Comparison of ENCODE assay signal across 10 cellular contexts in the genomic region with DNA sequence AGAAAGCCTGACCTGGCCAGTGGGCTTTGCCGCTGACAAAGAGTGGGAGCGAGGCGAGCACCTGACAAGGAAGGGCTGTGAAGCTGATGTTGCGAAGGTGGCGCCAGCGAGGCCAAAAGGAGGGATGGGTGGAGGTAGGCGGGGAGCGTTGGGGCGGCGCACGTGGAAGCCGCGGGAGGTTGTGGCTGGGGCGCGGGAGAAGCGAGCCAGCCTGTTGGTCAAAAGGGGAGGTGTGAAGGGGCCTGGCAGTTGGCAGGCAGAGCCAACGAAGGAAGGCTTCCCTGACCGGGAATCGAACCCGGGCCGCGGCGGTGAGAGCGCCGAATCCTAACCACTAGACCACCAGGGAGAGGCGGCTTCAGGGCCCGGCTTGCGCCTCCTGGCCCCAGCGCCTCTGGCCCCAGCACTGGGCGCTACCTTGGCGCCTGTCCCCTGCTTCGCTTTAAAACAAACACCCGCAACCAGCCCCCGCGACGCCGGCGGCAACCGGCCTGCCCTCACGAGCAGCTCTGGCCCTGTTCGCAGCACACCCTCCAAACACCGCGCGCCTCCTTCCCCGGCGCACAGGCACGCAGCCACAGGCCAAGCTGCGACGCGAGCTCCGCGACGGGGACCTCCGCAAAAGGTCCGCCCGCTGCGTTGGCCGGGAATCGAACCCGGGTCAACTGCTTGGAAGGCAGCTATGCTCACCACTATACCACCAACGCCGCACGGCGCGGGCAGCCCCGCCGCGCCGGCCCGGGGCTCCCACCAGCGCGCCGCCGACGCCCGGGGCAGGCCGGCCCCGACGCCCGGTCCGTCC. TPM values are rescaled to one million over a fixed set of nuclear protein-coding genes. Genes with fewer than 3 reads are reported as not detected.
A peak's percentile ranks its signal among the peaks of the same experiment; 100 is the strongest.
DNase-seq lines count a peak whose midpoint lies in the region; ATAC-seq lines count a peak whose summit lies in the region.
"Not testable (repeated sequence)": the region's sequence is repeated elsewhere in the genome, so short reads cannot be mapped to it uniquely, and the experiment has no call there.
"Had no signal": no experiment of that assay in that cellular context is flagged by ENCODE, and none has a peak within 500 bp of the region (broad histone marks: within the 10 kb centered on the region; RNA-seq: fewer than 3 reads in every experiment).

No MANE protein-coding gene starts in this region.

- intact Hi-C loops in activated CD4-positive, alpha-beta T cell treated with anti-CD3 and anti-CD28 coated beads for 36 hours (cut with DNase I, micrococcal nuclease); left cardiac atrium (cut with DNase I): not testable (repeated sequence)

- peaks cover 21% of the 10 kb centered on the region for H3K27me3 Mint-ChIP-seq in activated CD4-positive, alpha-beta T cell treated with anti-CD3 and anti-CD28 coated beads for 36 hours

- H3K4me1 Mint-ChIP-seq in activated CD4-positive, alpha-beta T cell treated with anti-CD3 and anti-CD28 coated beads for 36 hours: not testable (repeated sequence)
- H3K4me1 Mint-ChIP-seq in stimulated activated effector memory CD8-positive, alpha-beta T cell treated with anti-CD3 and anti-CD28 coated beads, Interleukin-12 subunit alpha, Interleukin-12 subunit beta, amount 100 ng/mL, for 72 hours: peaks cover 17% of the 10 kb centered on the region

- not testable (repeated sequence) for H3K9me3 Mint-ChIP-seq in activated CD4-positive, alpha-beta T cell treated with anti-CD3 and anti-CD28 coated beads for 36 hours (ENCODE audit: low read depth); stimulated activated effector memory CD8-positive, alpha-beta T cell treated with anti-CD3 and anti-CD28 coated beads, Interleukin-12 subunit alpha, Interleukin-12 subunit beta, amount 100 ng/mL, for 72 hours

- CTCF ChIA-PET in activated CD4-positive, alpha-beta T cell treated with anti-CD3 and anti-CD28 coated beads for 36 hours (lab: Charles Lee): not testable (repeated sequence)

- POLR2A ChIA-PET in activated CD4-positive, alpha-beta T cell treated with anti-CD3 and anti-CD28 coated beads for 36 hours (lab: Charles Lee): not testable (repeated sequence)

- not testable (repeated sequence) for H3K27ac Mint-ChIP-seq in activated CD4-positive, alpha-beta T cell treated with anti-CD3 and anti-CD28 coated beads for 36 hours; stimulated activated effector memory CD8-positive, alpha-beta T cell treated with anti-CD3 and anti-CD28 coated beads, Interleukin-12 subunit alpha, Interleukin-12 subunit beta, amount 100 ng/mL, for 72 hours

- not testable (repeated sequence) for DNase-seq in activated CD4-positive, alpha-beta T cell treated with anti-CD3 and anti-CD28 coated beads for 36 hours; left cardiac atrium; stimulated activated effector memory CD8-positive, alpha-beta T cell treated with anti-CD3 and anti-CD28 coated beads, Interleukin-12 subunit alpha, Interleukin-12 subunit beta, amount 100 ng/mL, for 72 hours (ENCODE audit: low spot score in 2 of 2)

- peak; percentile 74 for ATAC-seq in GM18502 (IDR thresholded peaks at IDR 0.05; ENCODE audit: poor library complexity, unreplicated experiment)
- ATAC-seq in GM19395 (IDR thresholded peaks at IDR 0.05; ENCODE audit: unreplicated experiment): peak; percentile 85
- peak; percentile 61 for ATAC-seq in GM21737 (IDR thresholded peaks at IDR 0.05; ENCODE audit: unreplicated experiment)
- peak; percentile 48 for ATAC-seq in HG02973 (IDR thresholded peaks at IDR 0.05; ENCODE audit: unreplicated experiment)
- ATAC-seq in HG03439 (IDR thresholded peaks at IDR 0.05; ENCODE audit: unreplicated experiment): peak; percentile 72
- ATAC-seq in activated CD4-positive, alpha-beta T cell treated with anti-CD3 and anti-CD28 coated beads for 36 hours: peak; percentile 64
- peak; percentile 71 to 91 for ATAC-seq in left cardiac atrium
- ATAC-seq in stimulated activated effector memory CD8-positive, alpha-beta T cell treated with anti-CD3 and anti-CD28 coated beads, Interleukin-12 subunit alpha, Interleukin-12 subunit beta, amount 100 ng/mL, for 72 hours: peak; percentile 71

- H3K36me3 Mint-ChIP-seq in activated CD4-positive, alpha-beta T cell treated with anti-CD3 and anti-CD28 coated beads for 36 hours (ENCODE audit: low read depth); stimulated activated effector memory CD8-positive, alpha-beta T cell treated with anti-CD3 and anti-CD28 coated beads, Interleukin-12 subunit alpha, Interleukin-12 subunit beta, amount 100 ng/mL, for 72 hours: not testable (repeated sequence)

- not testable (repeated sequence) for H3K4me3 Mint-ChIP-seq in activated CD4-positive, alpha-beta T cell treated with anti-CD3 and anti-CD28 coated beads for 36 hours; stimulated activated effector memory CD8-positive, alpha-beta T cell treated with anti-CD3 and anti-CD28 coated beads, Interleukin-12 subunit alpha, Interleukin-12 subunit beta, amount 100 ng/mL, for 72 hours

RNA-seq across cellular contexts. Expression of a gene that starts 35.9 kb away (rescaled TPM):
- not detected for total RNA-seq in activated CD4-positive, alpha-beta T cell treated with anti-CD3 and anti-CD28 coated beads for 36 hours
- total RNA-seq in left cardiac atrium: 10 to 100 TPM; 37.9 to 48.7 TPM
- total RNA-seq: astrocyte, smooth muscle cell had no signal

RNA-seq across cellular contexts. Expression of a gene that starts 55.0 kb away (rescaled TPM):
- total RNA-seq in activated CD4-positive, alpha-beta T cell treated with anti-CD3 and anti-CD28 coated beads for 36 hours: under 1 TPM; 0.11 to 0.14 TPM
- 1 to 10 TPM; 2.8 to 3.2 TPM for total RNA-seq in left cardiac atrium

Comparison
In these comparisons a context has a peak if more than half of its experiments do, and no peak if none do; other contexts are left out.
1. RNA of a gene that starts 35.9 kb away (total RNA-seq): 37.9 to 48.7 TPM in left cardiac atrium; not detected in activated CD4-positive, alpha-beta T cell treated with anti-CD3 and anti-CD28 coated beads for 36 hours; every median in the first group is over 10 times any median in the second.
2. Peak in every context shown above with its lines, with median percentiles within 50 percentile points of each other: ATAC-seq.